ENCODE assay signal across 8 cellular contexts in genomic region chr4:183444149-183444952, GRCh38.
A peak's percentile ranks its signal among the peaks of the same experiment; 100 is the strongest.
DNase-seq lines count a peak whose midpoint lies in the region; ATAC-seq lines count a peak whose summit lies in the region.

TSS of gene CDKN2AIP (plus strand) at chr4:183444636. CDS start at chr4:183444798, 162 bp downstream.

- H3K27me3 ChIP-seq in layer of hippocampus (ENCODE audit: control insufficient read depth, insufficient read depth, low read length), result no peaks in the 10 kb centered on the region

- DNase-seq in C1 segment of cervical spinal cord (lab: John Stamatoyannopoulos, UW) (peak; percentile 47 to 94 (median 88)), NCI-H526 (lab: John Stamatoyannopoulos, UW) (peak; percentile 72 to 94)
- DNase-seq in activated CD4-positive, alpha-beta T cell treated with anti-CD3 and anti-CD28 coated beads for 48 hours, result peak; percentile 94
- DNase-seq in stimulated activated CD4-positive, alpha-beta T cell treated with anti-CD3 and anti-CD28 coated beads, Interleukin-1b, Interleukin-23, amount 100 ng/mL, for 4 hours (ENCODE audit: low read depth in 2 of 2), result peak; percentile 91 to 92

- H3K27ac ChIP-seq in cingulate gyrus (ENCODE audit: low read depth, low read length), result peak within 1 kb of the TSS; percentile 96
- H3K27ac ChIP-seq in layer of hippocampus (ENCODE audit: low read depth, low read length), result peak within 1 kb of the TSS; percentile 94

- ATAC-seq in GM19328 (IDR thresholded peaks at IDR 0.05; ENCODE audit: unreplicated experiment) (peak; percentile 83), HG03469 (IDR thresholded peaks at IDR 0.05; ENCODE audit: unreplicated experiment) (peak; percentile 78)

Comparison
In these comparisons a context has a peak if more than half of its experiments do, and no peak if none do; other contexts are left out.
1. Peak in every context shown above with its lines: DNase-seq, ATAC-seq and H3K27ac ChIP-seq.